8 cellular contexts compared by ENCODE assay signal in the genomic region with DNA sequence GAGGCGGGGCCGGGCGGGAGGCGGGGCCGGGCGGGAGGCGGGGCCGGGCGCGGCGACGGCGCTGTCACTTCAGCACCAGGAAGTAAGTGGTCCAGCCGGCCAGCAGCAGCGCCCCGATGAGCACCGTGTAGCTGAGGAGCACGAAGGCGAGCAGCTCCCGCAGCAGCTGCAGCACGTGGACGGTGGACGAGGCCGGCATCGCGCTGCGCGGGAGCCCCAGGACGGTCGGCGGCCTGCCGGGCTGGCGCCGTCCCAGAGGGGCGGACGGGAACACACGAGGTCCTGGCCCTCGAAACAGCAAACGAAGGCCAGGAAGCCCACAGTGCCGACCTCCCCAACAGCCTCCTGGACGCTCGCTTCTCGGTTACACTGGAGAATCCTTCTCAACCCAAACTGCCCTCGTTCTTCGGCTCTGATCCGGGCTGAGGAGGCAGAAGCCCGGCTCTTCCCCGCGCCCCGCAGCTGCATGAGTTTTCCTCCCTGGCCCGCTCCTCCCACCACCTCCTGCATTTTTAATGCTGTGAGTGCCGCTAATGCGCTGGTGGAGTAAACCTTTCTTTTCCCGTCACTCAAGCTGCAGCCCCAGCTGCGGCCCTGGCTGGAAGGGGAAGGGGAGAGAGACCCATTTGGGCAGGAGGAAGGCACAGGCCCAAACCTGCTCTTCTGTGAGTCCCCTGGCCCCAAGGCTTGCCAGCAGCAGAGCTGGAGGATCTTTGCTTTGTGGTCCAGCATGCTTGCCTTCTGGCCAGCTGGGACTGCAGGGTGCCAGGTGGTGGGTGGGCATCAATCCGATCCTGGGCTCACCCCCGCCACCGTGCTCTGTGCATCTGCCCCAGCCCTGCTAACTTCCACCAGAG. TPM values are rescaled to one million over a fixed set of nuclear protein-coding genes. Genes with fewer than 3 reads are reported as not detected.
DNase-seq lines count a peak whose midpoint lies in the region; ATAC-seq and TF ChIP-seq lines count a peak whose summit lies in the region.

No MANE protein-coding gene starts in this region.

- WGBS in heart right ventricle, 2 donors = 11 to 13% methylated on average over 46 to 58 of the region's 58 CpGs
- 30 to 38% methylated on average over 17 to 20 of the region's 58 CpGs for WGBS in upper lobe of left lung, 2 donors

- H3K4me1 ChIP-seq in heart right ventricle (peaks cover 10 to 35% (median 26%) of the 10 kb centered on the region in 9 donors), upper lobe of left lung (peaks cover 16 to 26% (median 19%) of the 10 kb centered on the region in 4 donors)

- CTCF ChIA-PET in activated CD4-positive, alpha-beta memory T cell treated with anti-CD3 and anti-CD28 coated beads for 36 hours (lab: Charles Lee) = interaction anchor here (0.7 to 2.4 kb wide), 5 partner anchors 10 to 40 kb away, joined by 3 to 9 read pairs (median 5); a partner anchor contains a TSS

- H3K36me3 ChIP-seq in heart right ventricle (peaks cover 0 to 63% (median 36%) of the 10 kb centered on the region in 9 donors), upper lobe of left lung (peaks cover 0 to 47% (median 22%) of the 10 kb centered on the region in 4 donors)

- TF ChIP-seq EP300 in upper lobe of left lung (IDR thresholded peaks at IDR 0.05) = no peak

- TF ChIP-seq CTCF in heart right ventricle (IDR thresholded peaks at IDR 0.05) (no peak), upper lobe of left lung (IDR thresholded peaks at IDR 0.05) (no peak)

- H3K4me3 ChIP-seq in heart right ventricle = peak overlapping the region in 9 of 10 donors; percentile 30 to 94 (median 79)
- H3K4me3 ChIP-seq in upper lobe of left lung = peak overlapping the region; percentile 15 to 91 (median 70)

- TF ChIP-seq POLR2A in upper lobe of left lung (IDR thresholded peaks at IDR 0.05) = no peak

- ATAC-seq in heart right ventricle = no peak
- no peak for ATAC-seq in Right ventricle myocardium superior (ENCODE audit: poor library complexity)
- ATAC-seq in upper lobe of left lung (ENCODE audit: low FRiP score in 2 of 2) = no peak
- ATAC-seq in HG02884 (IDR thresholded peaks at IDR 0.05; ENCODE audit: unreplicated experiment) = no peak

- peak overlapping the region in 4 of 10 donors; percentile 54 to 97 (median 58) for H3K27ac ChIP-seq in heart right ventricle
- peak overlapping the region; percentile 63 for H3K27ac ChIP-seq in layer of hippocampus (ENCODE audit: low read depth, low read length)
- H3K27ac ChIP-seq in upper lobe of left lung = peak overlapping the region; percentile 7 to 72 (median 30)

- no peaks in the 10 kb centered on the region for H3K27me3 Mint-ChIP-seq in activated CD4-positive, alpha-beta memory T cell treated with anti-CD3 and anti-CD28 coated beads for 36 hours

- no peak overlapping the region for H3K27ac Mint-ChIP-seq in activated CD4-positive, alpha-beta memory T cell treated with anti-CD3 and anti-CD28 coated beads for 36 hours

- intact Hi-C loops in heart right ventricle (cut with DNase I) = no loop called here
- intact Hi-C loops in Right ventricle myocardium superior (cut with DNase I) = no loop called here
- intact Hi-C loops in activated CD4-positive, alpha-beta memory T cell treated with anti-CD3 and anti-CD28 coated beads for 36 hours (cut with micrococcal nuclease) = loop anchor here (1.0 to 10.0 kb wide), 5 partner anchors 18 to 432 kb away; a partner anchor contains a TSS

- H3K4me3 Mint-ChIP-seq in activated CD4-positive, alpha-beta memory T cell treated with anti-CD3 and anti-CD28 coated beads for 36 hours = peak overlapping the region; percentile 62

- POLR2A ChIA-PET in activated CD4-positive, alpha-beta memory T cell treated with anti-CD3 and anti-CD28 coated beads for 36 hours (lab: Charles Lee) = interaction anchor here (0.8 to 2.2 kb wide), 12 partner anchors 8 to 300 kb away, joined by 3 to 12 read pairs (median 4); a partner anchor contains a TSS

- peaks cover 39% of the 10 kb centered on the region for H3K4me1 Mint-ChIP-seq in activated CD4-positive, alpha-beta memory T cell treated with anti-CD3 and anti-CD28 coated beads for 36 hours (ENCODE audit: low read depth)

- H3K9me3 Mint-ChIP-seq in activated CD4-positive, alpha-beta memory T cell treated with anti-CD3 and anti-CD28 coated beads for 36 hours = no peaks in the 10 kb centered on the region

- no peaks in the 10 kb centered on the region for H3K9me3 ChIP-seq in heart right ventricle
- no peaks in the 10 kb centered on the region for H3K9me3 ChIP-seq in upper lobe of left lung

- H3K36me3 Mint-ChIP-seq in activated CD4-positive, alpha-beta memory T cell treated with anti-CD3 and anti-CD28 coated beads for 36 hours = peaks cover 24% of the 10 kb centered on the region

- H3K27me3 ChIP-seq in heart right ventricle (no peaks in the 10 kb centered on the region), layer of hippocampus (ENCODE audit: control insufficient read depth, insufficient read depth, low read length) (no peaks in the 10 kb centered on the region), upper lobe of left lung (no peaks in the 10 kb centered on the region)

- no peak for DNase-seq in heart right ventricle
- no peak for DNase-seq in Right ventricle myocardium superior
- no peak for DNase-seq in activated CD4-positive, alpha-beta memory T cell treated with anti-CD3 and anti-CD28 coated beads for 36 hours
- no peak for DNase-seq in upper lobe of left lung
- DNase-seq in SK-N-DZ (ENCODE audit: low spot score) = no peak
- DNase-seq in HCEC 1CT = no peak

RNA-seq across cellular contexts. Expression of a gene that starts 0.7 kb away (rescaled TPM):
- total RNA-seq in heart right ventricle (10 to 100 TPM; 25.7 to 35.2 (median 32.8) TPM), Right ventricle myocardium superior (27.8 TPM), upper lobe of left lung (10 to 100 TPM; 27.2 to 61.8 (median 42.1) TPM)
- polyA plus RNA-seq in heart right ventricle = 10 to 100 TPM; 18.1 to 68.6 TPM
- total RNA-seq in activated CD4-positive, alpha-beta memory T cell treated with anti-CD3 and anti-CD28 coated beads for 36 hours = 10 to 100 TPM; 51.8 to 52.0 TPM
- 227 and 239 TPM in 2 replicates for polyA plus RNA-seq in SK-N-DZ (2014; cell fraction: cytosol; rRNA removed)
- polyA plus RNA-seq in SK-N-DZ (2014; cell fraction: nucleus; rRNA removed) = 133 and 135 TPM in 2 replicates

RNA-seq across cellular contexts. Expression of a gene that starts 23.1 kb away (rescaled TPM):
- not detected for total RNA-seq in heart right ventricle
- under 1 TPM; 0.29 to 0.70 TPM for polyA plus RNA-seq in heart right ventricle
- not detected for total RNA-seq in Right ventricle myocardium superior
- total RNA-seq in activated CD4-positive, alpha-beta memory T cell treated with anti-CD3 and anti-CD28 coated beads for 36 hours = 1 to 10 TPM; 2.3 to 3.6 TPM
- total RNA-seq in upper lobe of left lung = under 1 TPM in 3 of 6 donors, not detected in 3; 0.24 to 0.44 (median 0.29) TPM
- 1.3 and 5.2 TPM in 2 replicates for polyA plus RNA-seq in SK-N-DZ (2014; cell fraction: cytosol; rRNA removed)
- 8.6 and 18.9 TPM in 2 replicates for polyA plus RNA-seq in SK-N-DZ (2014; cell fraction: nucleus; rRNA removed)

RNA-seq across cellular contexts. Expression of a gene that starts 39.7 kb away (rescaled TPM):
- total RNA-seq in heart right ventricle = 10 to 100 TPM in 9 of 10 donors, 1 to 10 TPM in 1; 9.5 to 17.3 (median 13.0) TPM
- 1 to 10 TPM; 4.5 to 7.3 TPM for polyA plus RNA-seq in heart right ventricle
- total RNA-seq in Right ventricle myocardium superior = 10.2 TPM
- total RNA-seq in activated CD4-positive, alpha-beta memory T cell treated with anti-CD3 and anti-CD28 coated beads for 36 hours = 10 to 100 TPM; 24.2 to 24.6 TPM
- total RNA-seq in upper lobe of left lung = 10 to 100 TPM in 5 of 6 donors, 1 to 10 TPM in 1; 7.3 to 18.5 (median 14.5) TPM
- 51.2 and 61.3 TPM in 2 replicates for polyA plus RNA-seq in SK-N-DZ (2014; cell fraction: cytosol; rRNA removed)
- polyA plus RNA-seq in SK-N-DZ (2014; cell fraction: nucleus; rRNA removed) = 15.5 and 21.6 TPM in 2 replicates

RNA-seq across cellular contexts. Expression of a gene that starts 43.7 kb away (rescaled TPM):
- total RNA-seq in heart right ventricle (1 to 10 TPM in 3 of 10 donors, under 1 TPM in 5, not detected in 2; 0.23 to 1.6 (median 0.74) TPM), Right ventricle myocardium superior (0.81 TPM), upper lobe of left lung (10 to 100 TPM in 2 of 6 donors, 1 to 10 TPM in 3, under 1 TPM in 1; 0.72 to 13.6 (median 5.5) TPM)
- polyA plus RNA-seq in heart right ventricle = under 1 TPM; 0.07 to 0.73 TPM
- total RNA-seq in activated CD4-positive, alpha-beta memory T cell treated with anti-CD3 and anti-CD28 coated beads for 36 hours = under 1 TPM; 0.41 to 0.76 TPM
- 0.53 and 7.4 TPM in 2 replicates for polyA plus RNA-seq in SK-N-DZ (2014; cell fraction: cytosol; rRNA removed)
- 0.35 and 1.8 TPM in 2 replicates for polyA plus RNA-seq in SK-N-DZ (2014; cell fraction: nucleus; rRNA removed)

RNA-seq across cellular contexts. Expression of a gene that starts 52.6 kb away (rescaled TPM):
- total RNA-seq in heart right ventricle (not detected), Right ventricle myocardium superior (not detected), upper lobe of left lung (not detected)
- not detected for polyA plus RNA-seq in heart right ventricle
- 1 to 10 TPM; 3.8 to 4.0 TPM for total RNA-seq in activated CD4-positive, alpha-beta memory T cell treated with anti-CD3 and anti-CD28 coated beads for 36 hours
- polyA plus RNA-seq in SK-N-DZ (2014; cell fraction: cytosol; rRNA removed) = not detected in 2 replicates
- not detected in 2 replicates for polyA plus RNA-seq in SK-N-DZ (2014; cell fraction: nucleus; rRNA removed)
